ENCODE assay signal across 20 cellular contexts in the genomic region with DNA sequence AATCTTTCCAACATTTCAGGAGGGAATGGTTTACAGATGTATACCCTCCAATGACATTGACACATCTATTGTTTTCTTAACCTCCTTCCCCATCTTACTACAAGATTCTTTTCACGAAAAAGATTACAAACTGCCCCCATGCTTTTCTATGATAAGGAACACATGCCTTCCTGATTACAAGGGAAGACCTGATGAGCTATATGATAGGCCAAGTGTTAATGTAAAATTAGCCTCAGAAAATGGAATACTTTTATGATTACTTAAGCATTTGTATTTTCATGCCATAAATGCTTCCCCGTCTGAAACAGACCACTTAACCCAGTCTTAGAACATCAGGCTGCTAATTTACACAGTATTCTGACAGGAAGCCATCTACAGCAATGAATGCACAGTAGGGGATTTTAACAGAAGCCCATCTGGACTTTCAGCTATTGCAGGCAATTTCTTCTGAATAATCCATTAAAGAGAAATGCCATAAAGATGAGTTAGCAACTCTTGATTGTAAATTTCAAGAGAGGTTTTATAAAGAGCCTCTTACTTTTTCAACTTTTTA.
"Had no signal": no experiment of that assay in that cellular context is flagged by ENCODE, and none has a peak within 500 bp of the region (broad histone marks: within the 10 kb centered on the region; RNA-seq: fewer than 3 reads in every experiment).

No MANE protein-coding gene starts in this region.

- H3K4me1 Mint-ChIP-seq: activated CD4-positive, alpha-beta T cell treated with anti-CD3 and anti-CD28 coated beads, Interleukin-2, amount 10 ng/mL, durations not matched to agents 24 days and 14 days; immature natural killer cell; naive B cell had no signal

- H3K27me3 ChIP-seq: breast epithelium, right atrium auricular region, stomach, vagina had no signal

- H3K4me1 ChIP-seq: breast epithelium, prostate gland, right atrium auricular region, stomach, vagina had no signal

- H3K36me3 ChIP-seq: breast epithelium, prostate gland, right atrium auricular region, stomach, vagina had no signal

- H3K27ac ChIP-seq: breast epithelium, prostate gland, right atrium auricular region, stomach, vagina had no signal

- H3K4me3 ChIP-seq: breast epithelium, mucosa of descending colon, prostate gland, right atrium auricular region, stomach, vagina had no signal

- H3K27me3 Mint-ChIP-seq: activated CD4-positive, alpha-beta T cell treated with anti-CD3 and anti-CD28 coated beads, Interleukin-2, amount 10 ng/mL, durations not matched to agents 24 days and 14 days; naive B cell had no signal

- H3K27ac Mint-ChIP-seq: activated CD4-positive, alpha-beta T cell treated with anti-CD3 and anti-CD28 coated beads, Interleukin-2, amount 10 ng/mL, durations not matched to agents 24 days and 14 days; activated naive CD4-positive, alpha-beta T cell treated with anti-CD3 and anti-CD28 coated beads for 36 hours; immature natural killer cell had no signal

- ATAC-seq: activated T-cell treated with anti-CD3 and anti-CD28 coated beads, Interleukin-2, amount 50 U/mL, for 4 hours; esophagus mucosa; left ventricle myocardium superior; mucosa of descending colon had no signal

- H3K4me3 Mint-ChIP-seq: activated CD4-positive, alpha-beta T cell treated with anti-CD3 and anti-CD28 coated beads, Interleukin-2, amount 10 ng/mL, durations not matched to agents 24 days and 14 days; activated naive CD4-positive, alpha-beta T cell treated with anti-CD3 and anti-CD28 coated beads for 36 hours; activated T-cell treated with anti-CD3 and anti-CD28 coated beads, Interleukin-2, amount 50 U/mL, for 4 hours; immature natural killer cell; naive B cell had no signal

- H3K36me3 Mint-ChIP-seq: immature natural killer cell, naive B cell had no signal

- H3K9me3 Mint-ChIP-seq: activated CD4-positive, alpha-beta T cell treated with anti-CD3 and anti-CD28 coated beads, Interleukin-2, amount 10 ng/mL, durations not matched to agents 24 days and 14 days had no signal

- DNase-seq: activated CD4-positive, alpha-beta T cell treated with anti-CD3 and anti-CD28 coated beads, Interleukin-2, amount 10 ng/mL, durations not matched to agents 24 days and 14 days; activated CD8-positive, alpha-beta memory T cell treated with anti-CD3 and anti-CD28 coated beads, Interleukin-2, amount 50 U/mL, for 4 hours; activated naive CD4-positive, alpha-beta T cell treated with anti-CD3 and anti-CD28 coated beads for 36 hours; activated T-cell treated with anti-CD3 and anti-CD28 coated beads, Interleukin-2, amount 50 U/mL, for 4 hours; cortex of kidney; immature natural killer cell; kidney glomerular epithelial cell; left ventricle myocardium superior; mucosa of descending colon; naive B cell; small intestine; stimulated activated CD4-positive, alpha-beta T cell treated with anti-CD3 and anti-CD28 coated beads, Interleukin-15, amount 100 ng/mL, for 24 hours; stimulated activated CD4-positive, alpha-beta T cell treated with anti-CD3 and anti-CD28 coated beads, Interleukin-4, amount 100 ng/mL, for 1 hour; stomach; trophoblast cell had no signal

- H3K9me3 ChIP-seq: breast epithelium, mucosa of descending colon, prostate gland, right atrium auricular region, stomach, vagina had no signal
